1 cellular context compared by ENCODE assay signal in the genomic region with DNA sequence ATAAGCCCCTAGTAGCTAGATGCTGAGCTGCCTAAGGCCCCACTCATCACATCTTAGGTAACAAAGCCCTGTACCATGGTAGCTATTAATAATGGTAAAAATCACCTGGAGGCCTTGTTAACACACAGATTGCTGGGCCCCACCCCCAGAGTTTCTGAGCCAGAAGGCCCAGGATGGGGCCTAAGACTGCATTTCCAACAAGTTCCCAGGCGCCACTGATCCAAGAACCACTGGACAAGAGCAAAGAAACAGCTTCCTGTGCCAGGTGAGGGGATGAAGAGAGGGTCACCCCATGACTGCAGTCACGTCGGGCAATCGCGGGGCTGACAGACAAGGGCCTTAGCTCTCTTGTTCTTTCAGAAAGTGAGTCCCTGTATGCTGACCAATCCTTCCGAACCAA.
TF ChIP-seq lines count a peak whose summit lies in the region.

No MANE protein-coding gene starts in this region.

TF ChIP-seq in H1, 55 proteins besides CTCF, POLR2A, EP300 and RAD21:
- TF ChIP-seq NRF1 (IDR thresholded peaks at IDR 0.05; ENCODE audit: low read depth, low read length): no peak
- TF ChIP-seq TEAD4 (IDR thresholded peaks at IDR 0.05; ENCODE audit: low read depth, low read length): no peak
- TF ChIP-seq, protein P1, sequence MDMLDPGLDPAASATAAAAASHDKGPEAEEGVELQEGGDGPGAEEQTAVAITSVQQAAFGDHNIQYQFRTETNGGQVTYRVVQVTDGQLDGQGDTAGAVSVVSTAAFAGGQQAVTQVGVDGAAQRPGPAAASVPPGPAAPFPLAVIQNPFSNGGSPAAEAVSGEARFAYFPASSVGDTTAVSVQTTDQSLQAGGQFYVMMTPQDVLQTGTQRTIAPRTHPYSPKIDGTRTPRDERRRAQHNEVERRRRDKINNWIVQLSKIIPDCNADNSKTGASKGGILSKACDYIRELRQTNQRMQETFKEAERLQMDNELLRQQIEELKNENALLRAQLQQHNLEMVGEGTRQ (IDR thresholded peaks at IDR 0.05; ENCODE audit: low read length): no peak
- TF ChIP-seq RXRA (IDR thresholded peaks at IDR 0.05; ENCODE audit: insufficient read depth, low read depth, low read length): no peak
- no peak for TF ChIP-seq SUZ12 (IDR thresholded peaks at IDR 0.05; ENCODE audit: low read length)
- TF ChIP-seq TAF7 (optimal IDR thresholded peaks at IDR 0.05; ENCODE audit: borderline replicate concordance, low read depth, low read length): no peak
- TF ChIP-seq, protein P2, sequence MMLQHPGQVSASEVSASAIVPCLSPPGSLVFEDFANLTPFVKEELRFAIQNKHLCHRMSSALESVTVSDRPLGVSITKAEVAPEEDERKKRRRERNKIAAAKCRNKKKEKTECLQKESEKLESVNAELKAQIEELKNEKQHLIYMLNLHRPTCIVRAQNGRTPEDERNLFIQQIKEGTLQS (IDR thresholded peaks at IDR 0.05; ENCODE audit: insufficient read depth, low read depth, low read length): no peak
- TF ChIP-seq, protein P3, sequence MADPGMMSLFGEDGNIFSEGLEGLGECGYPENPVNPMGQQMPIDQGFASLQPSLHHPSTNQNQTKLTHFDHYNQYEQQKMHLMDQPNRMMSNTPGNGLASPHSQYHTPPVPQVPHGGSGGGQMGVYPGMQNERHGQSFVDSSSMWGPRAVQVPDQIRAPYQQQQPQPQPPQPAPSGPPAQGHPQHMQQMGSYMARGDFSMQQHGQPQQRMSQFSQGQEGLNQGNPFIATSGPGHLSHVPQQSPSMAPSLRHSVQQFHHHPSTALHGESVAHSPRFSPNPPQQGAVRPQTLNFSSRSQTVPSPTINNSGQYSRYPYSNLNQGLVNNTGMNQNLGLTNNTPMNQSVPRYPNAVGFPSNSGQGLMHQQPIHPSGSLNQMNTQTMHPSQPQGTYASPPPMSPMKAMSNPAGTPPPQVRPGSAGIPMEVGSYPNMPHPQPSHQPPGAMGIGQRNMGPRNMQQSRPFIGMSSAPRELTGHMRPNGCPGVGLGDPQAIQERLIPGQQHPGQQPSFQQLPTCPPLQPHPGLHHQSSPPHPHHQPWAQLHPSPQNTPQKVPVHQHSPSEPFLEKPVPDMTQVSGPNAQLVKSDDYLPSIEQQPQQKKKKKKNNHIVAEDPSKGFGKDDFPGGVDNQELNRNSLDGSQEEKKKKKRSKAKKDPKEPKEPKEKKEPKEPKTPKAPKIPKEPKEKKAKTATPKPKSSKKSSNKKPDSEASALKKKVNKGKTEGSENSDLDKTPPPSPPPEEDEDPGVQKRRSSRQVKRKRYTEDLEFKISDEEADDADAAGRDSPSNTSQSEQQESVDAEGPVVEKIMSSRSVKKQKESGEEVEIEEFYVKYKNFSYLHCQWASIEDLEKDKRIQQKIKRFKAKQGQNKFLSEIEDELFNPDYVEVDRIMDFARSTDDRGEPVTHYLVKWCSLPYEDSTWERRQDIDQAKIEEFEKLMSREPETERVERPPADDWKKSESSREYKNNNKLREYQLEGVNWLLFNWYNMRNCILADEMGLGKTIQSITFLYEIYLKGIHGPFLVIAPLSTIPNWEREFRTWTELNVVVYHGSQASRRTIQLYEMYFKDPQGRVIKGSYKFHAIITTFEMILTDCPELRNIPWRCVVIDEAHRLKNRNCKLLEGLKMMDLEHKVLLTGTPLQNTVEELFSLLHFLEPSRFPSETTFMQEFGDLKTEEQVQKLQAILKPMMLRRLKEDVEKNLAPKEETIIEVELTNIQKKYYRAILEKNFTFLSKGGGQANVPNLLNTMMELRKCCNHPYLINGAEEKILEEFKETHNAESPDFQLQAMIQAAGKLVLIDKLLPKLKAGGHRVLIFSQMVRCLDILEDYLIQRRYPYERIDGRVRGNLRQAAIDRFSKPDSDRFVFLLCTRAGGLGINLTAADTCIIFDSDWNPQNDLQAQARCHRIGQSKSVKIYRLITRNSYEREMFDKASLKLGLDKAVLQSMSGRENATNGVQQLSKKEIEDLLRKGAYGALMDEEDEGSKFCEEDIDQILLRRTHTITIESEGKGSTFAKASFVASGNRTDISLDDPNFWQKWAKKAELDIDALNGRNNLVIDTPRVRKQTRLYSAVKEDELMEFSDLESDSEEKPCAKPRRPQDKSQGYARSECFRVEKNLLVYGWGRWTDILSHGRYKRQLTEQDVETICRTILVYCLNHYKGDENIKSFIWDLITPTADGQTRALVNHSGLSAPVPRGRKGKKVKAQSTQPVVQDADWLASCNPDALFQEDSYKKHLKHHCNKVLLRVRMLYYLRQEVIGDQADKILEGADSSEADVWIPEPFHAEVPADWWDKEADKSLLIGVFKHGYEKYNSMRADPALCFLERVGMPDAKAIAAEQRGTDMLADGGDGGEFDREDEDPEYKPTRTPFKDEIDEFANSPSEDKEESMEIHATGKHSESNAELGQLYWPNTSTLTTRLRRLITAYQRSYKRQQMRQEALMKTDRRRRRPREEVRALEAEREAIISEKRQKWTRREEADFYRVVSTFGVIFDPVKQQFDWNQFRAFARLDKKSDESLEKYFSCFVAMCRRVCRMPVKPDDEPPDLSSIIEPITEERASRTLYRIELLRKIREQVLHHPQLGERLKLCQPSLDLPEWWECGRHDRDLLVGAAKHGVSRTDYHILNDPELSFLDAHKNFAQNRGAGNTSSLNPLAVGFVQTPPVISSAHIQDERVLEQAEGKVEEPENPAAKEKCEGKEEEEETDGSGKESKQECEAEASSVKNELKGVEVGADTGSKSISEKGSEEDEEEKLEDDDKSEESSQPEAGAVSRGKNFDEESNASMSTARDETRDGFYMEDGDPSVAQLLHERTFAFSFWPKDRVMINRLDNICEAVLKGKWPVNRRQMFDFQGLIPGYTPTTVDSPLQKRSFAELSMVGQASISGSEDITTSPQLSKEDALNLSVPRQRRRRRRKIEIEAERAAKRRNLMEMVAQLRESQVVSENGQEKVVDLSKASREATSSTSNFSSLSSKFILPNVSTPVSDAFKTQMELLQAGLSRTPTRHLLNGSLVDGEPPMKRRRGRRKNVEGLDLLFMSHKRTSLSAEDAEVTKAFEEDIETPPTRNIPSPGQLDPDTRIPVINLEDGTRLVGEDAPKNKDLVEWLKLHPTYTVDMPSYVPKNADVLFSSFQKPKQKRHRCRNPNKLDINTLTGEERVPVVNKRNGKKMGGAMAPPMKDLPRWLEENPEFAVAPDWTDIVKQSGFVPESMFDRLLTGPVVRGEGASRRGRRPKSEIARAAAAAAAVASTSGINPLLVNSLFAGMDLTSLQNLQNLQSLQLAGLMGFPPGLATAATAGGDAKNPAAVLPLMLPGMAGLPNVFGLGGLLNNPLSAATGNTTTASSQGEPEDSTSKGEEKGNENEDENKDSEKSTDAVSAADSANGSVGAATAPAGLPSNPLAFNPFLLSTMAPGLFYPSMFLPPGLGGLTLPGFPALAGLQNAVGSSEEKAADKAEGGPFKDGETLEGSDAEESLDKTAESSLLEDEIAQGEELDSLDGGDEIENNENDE (IDR thresholded peaks at IDR 0.05; ENCODE audit: insufficient replicate concordance, low read length): no peak
- TF ChIP-seq CTBP2 (IDR thresholded peaks at IDR 0.05; ENCODE audit: borderline replicate concordance, insufficient read depth, insufficient read length, low read length): no peak
- no peak for TF ChIP-seq RFX5 (IDR thresholded peaks at IDR 0.05; ENCODE audit: borderline replicate concordance, low read depth, low read length)
- TF ChIP-seq CBX5 (IDR thresholded peaks at IDR 0.05; ENCODE audit: low read depth, low read length): no peak
